ENCODE assay signal across 10 cellular contexts in the genomic region with DNA sequence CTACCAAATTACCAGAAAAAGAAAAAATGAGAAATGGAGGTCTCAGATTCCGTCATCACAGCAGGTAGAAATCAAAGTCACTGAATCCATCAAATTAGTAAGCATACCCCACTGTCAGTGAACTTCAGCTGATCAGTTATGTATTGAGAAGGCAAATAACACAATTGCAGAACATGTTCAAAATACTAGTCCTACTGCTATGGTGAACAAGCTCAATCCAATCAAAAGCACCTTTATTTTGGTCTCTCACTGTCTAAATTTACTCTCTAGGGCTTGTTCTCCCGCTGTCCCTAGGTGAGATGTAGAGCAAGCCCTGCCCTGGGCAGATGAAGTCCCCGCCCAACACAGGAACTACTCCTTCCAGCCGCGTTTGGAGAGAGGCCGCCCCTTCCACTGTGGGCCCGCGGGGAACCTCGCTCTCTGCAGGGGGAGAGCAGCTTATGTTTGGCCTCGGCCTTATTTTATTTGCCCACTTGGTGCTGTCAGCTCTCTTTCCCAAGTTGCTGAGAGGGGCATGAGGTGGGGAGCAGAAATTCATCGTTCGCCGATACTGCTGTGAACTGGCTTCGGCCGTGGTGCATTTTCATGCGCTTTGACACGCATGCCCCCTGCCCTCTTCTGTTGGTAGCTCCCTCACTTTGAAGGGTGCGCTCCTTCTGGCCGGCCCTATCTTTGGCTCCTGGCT. TPM values are rescaled to one million over a fixed set of nuclear protein-coding genes. Genes with fewer than 3 reads are reported as not detected.
DNase-seq lines count a peak whose midpoint lies in the region; ATAC-seq and TF ChIP-seq lines count a peak whose summit lies in the region.
"Had no signal": no experiment of that assay in that cellular context is flagged by ENCODE, and none has a peak within 500 bp of the region (broad histone marks: within the 10 kb centered on the region; RNA-seq: fewer than 3 reads in every experiment).

No MANE protein-coding gene starts in this region.

- no peak for TF ChIP-seq CTCF in hepatocyte (IDR thresholded peaks at IDR 0.05; ENCODE audit: poor library complexity)

- H3K27me3 ChIP-seq in HUES64 (ENCODE audit: insufficient read depth, low read length): no peaks in the 10 kb centered on the region
- H3K27me3 ChIP-seq in hepatocyte: no peaks in the 10 kb centered on the region

- no peaks in the 10 kb centered on the region for H4K20me1 ChIP-seq in hepatocyte (ENCODE audit: insufficient read depth, poor library complexity, severe bottlenecking)

- peak overlapping the region; percentile 42 for H3K9ac ChIP-seq in HUES64 (ENCODE audit: low read depth, low read length)

- H3K9me2 ChIP-seq in hepatocyte (replicated peaks; ENCODE audit: insufficient read depth): no peaks in the 10 kb centered on the region

- 46% methylated on average over 19 of the region's 19 CpGs for WGBS in HUES64
- WGBS in hepatocyte (ENCODE audit: low lambda C conversion rate, missing lambda C conversion rate): 34% methylated on average over 19 of the region's 19 CpGs

- no peak overlapping the region for H2AFZ ChIP-seq in hepatocyte

- H3K27me3 Mint-ChIP-seq in activated T-cell treated with anti-CD3 and anti-CD28 coated beads, Interleukin-2, amount 50 U/mL, for 24 hours: peaks cover 4% of the 10 kb centered on the region
- H3K27me3 Mint-ChIP-seq: activated B cell treated with CpG ODN at 0.5 μM for 24 hours had no signal

- H3K27ac ChIP-seq in HUES64 (ENCODE audit: low read depth, low read length) (no peak overlapping the region), hepatocyte (no peak overlapping the region)

- H3K4me1 ChIP-seq in HUES64 (ENCODE audit: insufficient read depth, low read length) (peaks cover 8% of the 10 kb centered on the region; the same call in 1 of the 2 replicates), hepatocyte (ENCODE audit: insufficient read depth) (no peaks in the 10 kb centered on the region)

- H3K9me3 Mint-ChIP-seq in activated T-cell treated with anti-CD3 and anti-CD28 coated beads, Interleukin-2, amount 50 U/mL, for 24 hours: no peaks in the 10 kb centered on the region
- H3K9me3 Mint-ChIP-seq: activated B cell treated with CpG ODN at 0.5 μM for 24 hours had no signal

- ATAC-seq in HG03045 (IDR thresholded peaks at IDR 0.05; ENCODE audit: unreplicated experiment): no peak
- no peak for ATAC-seq in GM21360 (IDR thresholded peaks at IDR 0.05; ENCODE audit: unreplicated experiment)
- no peak for ATAC-seq in left lobe of liver
- ATAC-seq in GM21367 (IDR thresholded peaks at IDR 0.05; ENCODE audit: unreplicated experiment): no peak

- H3K79me2 ChIP-seq in hepatocyte: no peaks in the 10 kb centered on the region

- H3K4me1 Mint-ChIP-seq in activated T-cell treated with anti-CD3 and anti-CD28 coated beads, Interleukin-2, amount 50 U/mL, for 24 hours (ENCODE audit: low read depth): peaks cover 25% of the 10 kb centered on the region

- H3K27ac Mint-ChIP-seq in activated T-cell treated with anti-CD3 and anti-CD28 coated beads, Interleukin-2, amount 50 U/mL, for 24 hours: no peak overlapping the region
- H3K27ac Mint-ChIP-seq: activated B cell treated with CpG ODN at 0.5 μM for 24 hours had no signal

- H3K36me3 ChIP-seq in HUES64 (ENCODE audit: insufficient read depth, low read length): peaks cover 24% of the 10 kb centered on the region
- no peaks in the 10 kb centered on the region for H3K36me3 ChIP-seq in hepatocyte (replicated peaks; ENCODE audit: insufficient read depth, low read depth)

- H3K9me3 ChIP-seq in HUES64 (ENCODE audit: insufficient read depth, low read depth, low read length): no peaks in the 10 kb centered on the region
- H3K9me3 ChIP-seq in hepatocyte (ENCODE audit: low read depth): no peaks in the 10 kb centered on the region

- no peak overlapping the region for H3K4me3 Mint-ChIP-seq in activated T-cell treated with anti-CD3 and anti-CD28 coated beads, Interleukin-2, amount 50 U/mL, for 24 hours
- H3K4me3 Mint-ChIP-seq: activated B cell treated with CpG ODN at 0.5 μM for 24 hours had no signal

- H3K36me3 Mint-ChIP-seq in activated T-cell treated with anti-CD3 and anti-CD28 coated beads, Interleukin-2, amount 50 U/mL, for 24 hours (ENCODE audit: low read depth): peaks cover 31% of the 10 kb centered on the region

- H3K4me3 ChIP-seq in HUES64 (ENCODE audit: low read length) (peak overlapping the region; percentile 45), hepatocyte (no peak overlapping the region)

- H3K4me2 ChIP-seq in hepatocyte: peak overlapping the region; percentile 68

- DNase-seq in activated T-cell treated with anti-CD3 and anti-CD28 coated beads, Interleukin-2, amount 50 U/mL, for 24 hours: peak; percentile 49
- no peak for DNase-seq in hepatocyte (ENCODE audit: low spot score)
- DNase-seq in stimulated activated CD4-positive, alpha-beta T cell treated with anti-CD3 and anti-CD28 coated beads, Interleukin-4, amount 100 ng/mL, for 1 hour: peak; percentile 25
- no peak for DNase-seq in left lobe of liver (ENCODE audit: low spot score)
- DNase-seq: activated B cell treated with CpG ODN at 0.5 μM for 24 hours, cortex of kidney had no signal

RNA-seq across cellular contexts. Expression of gene MAP1LC3A, which starts 14.3 kb away (rescaled TPM):
- polyA plus RNA-seq in HUES64 (2013, experiment 1 of 2): 5.1 TPM
- polyA plus RNA-seq in HUES64 (2013, experiment 2 of 2): 8.7 TPM
- 28.1 and 32.1 TPM in 2 replicates for total RNA-seq in hepatocyte
- 77.1 and 81.8 TPM in 2 replicates for polyA plus RNA-seq in hepatocyte
- total RNA-seq in left lobe of liver: 24.2 TPM

RNA-seq across cellular contexts. Expression of gene DYNLRB1, which starts 28.0 kb away (rescaled TPM):
- polyA plus RNA-seq in HUES64 (2013, experiment 1 of 2): 137 TPM
- polyA plus RNA-seq in HUES64 (2013, experiment 2 of 2): 169 TPM
- total RNA-seq in hepatocyte (103 and 147 TPM in 2 replicates), left lobe of liver (34.6 TPM)
- 224 and 228 TPM in 2 replicates for polyA plus RNA-seq in hepatocyte

Comparison
In these comparisons a context has a peak if more than half of its experiments do, and no peak if none do; other contexts are left out.
1. DNase-seq: peak in activated T-cell treated with anti-CD3 and anti-CD28 coated beads, Interleukin-2, amount 50 U/mL, for 24 hours (single experiment) and stimulated activated CD4-positive, alpha-beta T cell treated with anti-CD3 and anti-CD28 coated beads, Interleukin-4, amount 100 ng/mL, for 1 hour (single experiment); none in hepatocyte (single experiment) and left lobe of liver (single experiment).